Comparison of ENCODE assay signal across 7 cellular contexts in the genomic region with DNA sequence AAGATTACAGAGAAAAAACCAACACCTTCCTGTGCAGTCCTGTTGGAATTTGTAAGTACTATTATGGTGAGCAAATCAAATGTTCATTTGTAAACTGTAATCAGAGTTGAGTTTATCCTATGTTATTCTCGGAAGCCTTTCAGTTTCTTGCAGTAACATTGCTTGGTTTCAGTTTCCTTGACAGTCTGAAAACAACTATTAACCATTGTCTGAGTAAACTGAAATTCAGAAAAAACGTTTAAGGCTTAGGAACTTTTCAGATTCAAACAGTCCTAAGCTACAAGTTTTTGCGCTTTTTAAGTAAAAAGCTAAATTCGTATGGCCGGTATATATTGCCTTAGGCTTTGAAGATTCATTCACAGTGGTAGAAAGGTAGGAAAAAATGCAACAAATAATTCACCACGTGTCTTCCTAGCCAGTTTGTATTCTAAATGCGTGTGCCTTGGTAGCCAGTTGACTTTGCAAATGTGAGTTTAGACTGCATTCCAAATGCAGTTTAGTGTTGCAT. TPM values are rescaled to one million over a fixed set of nuclear protein-coding genes. Genes with fewer than 3 reads are reported as not detected.
DNase-seq lines count a peak whose midpoint lies in the region; ATAC-seq, FAIRE-seq and TF ChIP-seq lines count a peak whose summit lies in the region.

No MANE protein-coding gene starts in this region.

- H4K20me1 ChIP-seq in PC-9 (ENCODE audit: insufficient read depth) (peaks cover 62% of the 10 kb centered on the region), H1 (replicated peaks in 1 of 2; ENCODE audit: control insufficient read depth in 1 of 2, insufficient read depth in 2 of 2, low read length in 2 of 2) (peaks cover 25 to 34% of the 10 kb centered on the region in 2 experiments)

- H2BK12ac ChIP-seq in H1 (ENCODE audit: low read depth, low read length), result no peak overlapping the region

- intact Hi-C loops in PC-9 (cut with micrococcal nuclease; ENCODE audit: unreplicated experiment), result no loop called here

- H3K9me2 ChIP-seq in PC-9 (ENCODE audit: insufficient read depth), result no peaks in the 10 kb centered on the region

- TF ChIP-seq EP300 in H1 (IDR thresholded peaks at IDR 0.05; ENCODE audit: borderline replicate concordance in 1 of 2, low read depth in 2 of 2, low read length in 2 of 2), result no peak

- no peak overlapping the region for H3K23ac ChIP-seq in H1 (ENCODE audit: insufficient read length)

- H3K9me3 ChIP-seq in PC-9 (ENCODE audit: insufficient read depth, low read depth) (no peaks in the 10 kb centered on the region), H1 (ENCODE audit: insufficient read depth in 2 of 2, low read depth in 1 of 2, low read length in 1 of 2) (no peaks in the 10 kb centered on the region)

- no peak overlapping the region for H4K5ac ChIP-seq in H1 (ENCODE audit: insufficient read length, low read depth, low read length)

- no peaks in the 10 kb centered on the region for H3K27me3 Mint-ChIP-seq in nephron (ENCODE audit: low read depth)

- H3K27me3 ChIP-seq in PC-9 (ENCODE audit: insufficient read depth, low read depth) (no peaks in the 10 kb centered on the region), H1 (replicated peaks in 1 of 4; ENCODE audit: control insufficient read depth in 3 of 4, extremely low read depth in 1 of 4, insufficient read depth in 3 of 4, low read length in 3 of 4) (no peaks in the 10 kb centered on the region)

- H2AFZ ChIP-seq in PC-9 (no peak overlapping the region), H1 (ENCODE audit: low read length) (no peak overlapping the region)

- no peak overlapping the region for H3K14ac ChIP-seq in H1 (ENCODE audit: insufficient read length)

- H3F3A ChIP-seq in PC-9 (ENCODE audit: insufficient read depth, low read depth), result peaks cover 31% of the 10 kb centered on the region

- no peak overlapping the region for H2BK20ac ChIP-seq in H1 (ENCODE audit: low read length)

- peaks cover 11% of the 10 kb centered on the region for H3K23me2 ChIP-seq in H1 (ENCODE audit: low read depth, low read length)

- peak overlapping the region; percentile 98 for H3K27ac ChIP-seq in PC-9
- peak overlapping the region; percentile 52 for H3K27ac ChIP-seq in H1 (ENCODE audit: low read depth, low read length)

- peak; percentile 31 for DNase-seq in GM13977 (ENCODE audit: low spot score)
- DNase-seq in PC-9, result no peak
- DNase-seq in H1 (ENCODE audit: low read depth in 1 of 2, low spot score in 2 of 2), result no peak
- DNase-seq in stimulated activated naive CD4-positive, alpha-beta T cell treated with Interleukin-2 at 50 U/mL for 16 hours (lab: John Stamatoyannopoulos, UW), result no peak
- no peak for DNase-seq in activated effector memory CD4-positive, alpha-beta T cell treated with anti-CD3 and anti-CD28 coated beads, Interleukin-2, amount 50 U/mL, for 16 hours

- H3K4me1 ChIP-seq in PC-9 (replicated peaks; ENCODE audit: insufficient read depth), result peaks cover 47% of the 10 kb centered on the region
- H3K4me1 ChIP-seq in H1 (replicated peaks in 1 of 4; ENCODE audit: control insufficient read depth in 3 of 4, insufficient read depth in 4 of 4, low read length in 3 of 4), result peaks cover 0 to 6% (median 4%) of the 10 kb centered on the region in 4 experiments; a peak in 5 of 7 replicates

- peak overlapping the region; percentile 93 to 100 (median 96) for H3K27ac Mint-ChIP-seq in nephron

- no peaks in the 10 kb centered on the region for H3K9me3 Mint-ChIP-seq in nephron

- no peak overlapping the region for H2BK5ac ChIP-seq in H1 (ENCODE audit: low read depth, low read length)

- peak overlapping the region in 3 of 4 experiments; percentile 30 to 40 (median 37); a peak in 3 of 7 replicates for H3K9ac ChIP-seq in H1 (replicated peaks in 1 of 4; ENCODE audit: extremely low read depth in 1 of 4, low read depth in 3 of 4, low read length in 3 of 4)

- no peak overlapping the region for H2BK120ac ChIP-seq in H1 (replicated peaks; ENCODE audit: low read depth, low read length)

- peaks cover 47% of the 10 kb centered on the region for H3K36me3 Mint-ChIP-seq in nephron (ENCODE audit: low read depth)

- H2BK15ac ChIP-seq in H1 (ENCODE audit: low read length), result no peak overlapping the region

- in situ Hi-C loops in GM13977 (cut with MboI; ENCODE audit: low pct_unique_long_range_greater_than_20kb, low sequenced_read_pairs, unreplicated experiment), result no loop called here

- no peak overlapping the region for H4K8ac ChIP-seq in H1 (ENCODE audit: extremely low read depth, insufficient read depth, low read length)

- no peak overlapping the region for H3K56ac ChIP-seq in H1 (replicated peaks; ENCODE audit: insufficient read length, low read depth, low read length)

- peaks cover 54% of the 10 kb centered on the region for H3K4me1 Mint-ChIP-seq in nephron

- H4K91ac ChIP-seq in H1 (replicated peaks; ENCODE audit: insufficient read length, low read length), result no peak overlapping the region

- no peak for FAIRE-seq in H1 (lab: Jason Lieb, UNC)

- peak overlapping the region; percentile 91 for H3K4me2 ChIP-seq in PC-9
- H3K4me2 ChIP-seq in H1 (ENCODE audit: insufficient read depth in 1 of 2, low read depth in 2 of 2, low read length in 2 of 2), result peak overlapping the region; percentile 74 to 90

- TF ChIP-seq CTCF in GM13977 (IDR thresholded peaks at IDR 0.05; ENCODE audit: extremely low read depth, insufficient read depth, missing control alignments), result no peak
- TF ChIP-seq CTCF in PC-9 (conservative IDR thresholded peaks at IDR 0.05), result no peak
- TF ChIP-seq CTCF in H1 (IDR thresholded peaks at IDR 0.05; ENCODE audit: control extremely low read depth in 1 of 3, insufficient read depth in 1 of 3, low read depth in 1 of 3, low read length in 3 of 3), result no peak
- TF ChIP-seq CTCF in nephron (IDR thresholded peaks at IDR 0.05; ENCODE audit: unreplicated experiment in 3 of 3), result no peak

- TF ChIP-seq RAD21 in H1 (IDR thresholded peaks at IDR 0.05 in 1 of 2, conservative IDR thresholded peaks at IDR 0.05 in 1 of 2; ENCODE audit: low read depth in 2 of 2, low read length in 2 of 2), result no peak

- no peak for ATAC-seq in GM18909 (IDR thresholded peaks at IDR 0.05; ENCODE audit: poor library complexity, unreplicated experiment)

- BruUV-seq in PC-9 (replicated peaks; lab: Mats Ljungman, UMichigan), result no TSS peak

- H3K18ac ChIP-seq in H1 (ENCODE audit: extremely low read depth, low read length), result no peak overlapping the region

- POLR2A ChIA-PET in PC-9 (lab: Charles Lee; ENCODE audit: unreplicated experiment) (no interaction called here), H1 (lab: Charles Lee; ENCODE audit: partially characterized antibody) (interaction anchor here (0.8 to 2.0 kb wide), 5 partner anchors 10 to 267 kb away, joined by 3 to 9 read pairs (median 7); partner anchors contain the start of gene SETD9)

- CTCF ChIA-PET in PC-9 (lab: Charles Lee) (no interaction called here), H1 (lab: Charles Lee; ENCODE audit: partially characterized antibody) (interaction anchor here (0.6 to 2.0 kb wide), 4 partner anchors 12 to 64 kb away, joined by 3 to 7 read pairs (median 4); no protein-coding TSS in a partner anchor)

- H2AK5ac ChIP-seq in H1 (ENCODE audit: low read depth, low read length), result no peak overlapping the region

- H3K79me1 ChIP-seq in H1 (ENCODE audit: low read depth, low read length), result no peaks in the 10 kb centered on the region

- H3K79me2 ChIP-seq in PC-9 (ENCODE audit: low read depth), result peaks cover 75% of the 10 kb centered on the region
- peaks cover 65 to 77% of the 10 kb centered on the region in 2 experiments for H3K79me2 ChIP-seq in H1 (ENCODE audit: control insufficient read depth in 1 of 2, insufficient read depth in 2 of 2, low read length in 2 of 2)

- TF ChIP-seq POLR2A in H1 (IDR thresholded peaks at IDR 0.05; ENCODE audit: control extremely low read depth in 1 of 2, low read depth in 2 of 2, low read length in 2 of 2), result no peak

- H3K4ac ChIP-seq in H1 (replicated peaks; ENCODE audit: insufficient read length, low read depth, low read length), result no peak overlapping the region

- WGBS in H1 (ENCODE audit: extremely low coverage in 1 of 2, insufficient coverage in 1 of 2, insufficient read length in 1 of 2, insufficient replicate concordance in 2 of 2, low coverage in 1 of 2, low lambda C conversion rate in 2 of 2, missing lambda C conversion rate in 1 of 2), 2 experiments, result 22% methylated on average over 7 of the region's 7 CpGs; no CpG with 5 or more reads in 1 of the 2 experiments

- peaks cover 38% of the 10 kb centered on the region for H3K36me3 ChIP-seq in PC-9 (ENCODE audit: low read depth)
- peaks cover 0 to 25% (median 0%) of the 10 kb centered on the region in 4 experiments; a peak in 1 of 8 replicates for H3K36me3 ChIP-seq in H1 (ENCODE audit: control insufficient read depth in 2 of 4, insufficient read depth in 4 of 4, low read length in 3 of 4)

- H3K4me3 ChIP-seq in PC-9 (peak overlapping the region; percentile 76), H1 (ENCODE audit: extremely low read depth in 1 of 4, insufficient read depth in 2 of 4, low read depth in 3 of 4, low read length in 4 of 4) (peak overlapping the region; percentile 94 to 99 (median 96))

- peak overlapping the region; percentile 94 to 95 (median 94) for H3K4me3 Mint-ChIP-seq in nephron

TF ChIP-seq in H1, 55 proteins besides CTCF, POLR2A, EP300 and RAD21 (continues in another document):
- TF ChIP-seq SIX5 (IDR thresholded peaks at IDR 0.05; ENCODE audit: low read depth, low read length), result no peak
- no peak for TF ChIP-seq POU5F1 (IDR thresholded peaks at IDR 0.05; ENCODE audit: low read depth, low read length)
- no peak for TF ChIP-seq SP1 (IDR thresholded peaks at IDR 0.05; ENCODE audit: low read depth, low read length)
- TF ChIP-seq NANOG (IDR thresholded peaks at IDR 0.05; ENCODE audit: insufficient read depth, low read depth, low read length, poor library complexity, severe bottlenecking), result no peak
- no peak for TF ChIP-seq SUZ12 (IDR thresholded peaks at IDR 0.05; ENCODE audit: low read length)
- TF ChIP-seq FOSL1 (IDR thresholded peaks at IDR 0.05; ENCODE audit: insufficient read depth, low read depth, low read length), result no peak
- no peak for TF ChIP-seq CHD1 (IDR thresholded peaks at IDR 0.05; ENCODE audit: low read depth, low read length)
- TF ChIP-seq KDM1A (IDR thresholded peaks at IDR 0.05; ENCODE audit: borderline replicate concordance, low read length), result no peak
- TF ChIP-seq TAF7 (optimal IDR thresholded peaks at IDR 0.05; ENCODE audit: borderline replicate concordance, low read depth, low read length), result no peak
- TF ChIP-seq JUND (IDR thresholded peaks at IDR 0.05; ENCODE audit: low read length), result no peak

RNA-seq across cellular contexts. Expression of gene GPBP1, which starts 2.5 kb away (rescaled TPM):
- 62.4 and 75.0 TPM in 2 replicates for total RNA-seq in PC-9 (2021)
- total RNA-seq in H1 (2021; fragmentation: NEBNext Ultra II Directional; extraction: Animal tissue kit (Norgen Biotek cat#: 25700)), result 104 and 108 TPM in 2 replicates
- polyA plus RNA-seq in H1 (2011; rRNA removed), result 12.5 and 29.2 TPM in 2 replicates
- 54.6 TPM for polyA plus RNA-seq in H1 (2011; cell fraction: cytosol; rRNA removed)
- 14.3 TPM for polyA plus RNA-seq in H1 (2011; cell fraction: nucleus; rRNA removed)
- polyA plus RNA-seq in H1 (2012, experiment 1 of 2), result 56.5 to 96.5 TPM (median 60.7 TPM) in 4 replicates
- 4.8 TPM for polyA plus RNA-seq in H1 (2012, experiment 2 of 2)
- 77.9 TPM for polyA plus RNA-seq in H1 (2013, experiment 1 of 2)
- polyA plus RNA-seq in H1 (2013, experiment 2 of 2), result 72.0 TPM
- 30.6 and 31.8 TPM in 2 replicates for polyA minus RNA-seq in H1 (2011; rRNA and poly(A)+ RNA removed)
- polyA minus RNA-seq in H1 (2011; cell fraction: cytosol; rRNA and poly(A)+ RNA removed), result 41.2 TPM
- polyA minus RNA-seq in H1 (2011; cell fraction: nucleus; rRNA and poly(A)+ RNA removed), result 60.3 TPM
